ENCODE assay signal across 15 cellular contexts in genomic region chr11:56521955-56522354, GRCh38. TPM values are rescaled to one million over a fixed set of nuclear protein-coding genes. Genes with fewer than 3 reads are reported as not detected.
DNase-seq lines count a peak whose midpoint lies in the region; ATAC-seq, FAIRE-seq and TF ChIP-seq lines count a peak whose summit lies in the region.
"Had no signal": no experiment of that assay in that cellular context is flagged by ENCODE, and none has a peak within 500 bp of the region (broad histone marks: within the 10 kb centered on the region; RNA-seq: fewer than 3 reads in every experiment).

No MANE protein-coding gene starts in this region.

- no peak for FAIRE-seq in D721Med (lab: Jason Lieb, UNC)
- FAIRE-seq: astrocyte had no signal

- no peak for ATAC-seq in T-cell (replicated peaks in 1 of 4)

- CTCF ChIA-PET in T-cell (lab: Charles Lee), result no interaction called here

- H3K36me3 Mint-ChIP-seq in HFFc6 (ENCODE audit: low read depth) (no peaks in the 10 kb centered on the region), T-cell (no peaks in the 10 kb centered on the region)
- no peaks in the 10 kb centered on the region for H3K36me3 Mint-ChIP-seq in activated naive CD8-positive, alpha-beta T cell treated with anti-CD3 and anti-CD28 coated beads for 36 hours
- H3K36me3 Mint-ChIP-seq: activated CD4-positive, alpha-beta memory T cell treated with anti-CD3 and anti-CD28 coated beads for 36 hours had no signal

- H3K27ac Mint-ChIP-seq in HFFc6 (no peak overlapping the region), T-cell (no peak overlapping the region)
- H3K27ac Mint-ChIP-seq in activated naive CD8-positive, alpha-beta T cell treated with anti-CD3 and anti-CD28 coated beads for 36 hours, result no peak overlapping the region
- H3K27ac Mint-ChIP-seq: activated CD4-positive, alpha-beta memory T cell treated with anti-CD3 and anti-CD28 coated beads for 36 hours; activated T-helper 2 cell treated with anti-CD3 and anti-CD28 coated beads, Interferon-gamma antibody, Interleukin-2, Interleukin-4, amounts not matched to agents 10 μg/mL and 5 μg/mL and 100 μg/mL, durations not matched to agents 14 hours and 24 hours and 36 hours had no signal

- POLR2A ChIA-PET in T-cell (lab: Charles Lee), result no interaction called here

- DNase-seq in D721Med (ENCODE audit: insufficient read length, low spot score) (no peak), HFFc6 (no peak), OCI-M1 (lab: John Stamatoyannopoulos, UW) (peak; percentile 32), iPS-NIHi7 (ENCODE audit: extremely low spot score) (peak; percentile 23), T-cell (no peak), inferior parietal cortex (ENCODE audit: extremely low spot score) (no peak)
- DNase-seq in activated naive CD8-positive, alpha-beta T cell treated with anti-CD3 and anti-CD28 coated beads for 36 hours, result no peak
- DNase-seq: activated CD4-positive, alpha-beta memory T cell treated with anti-CD3 and anti-CD28 coated beads for 36 hours; NCI-H187 treated with DMSO at 0.1 percent for 48 hours; PC-9; stomach; T-helper 9 cell had no signal

- H3K9me3 Mint-ChIP-seq in HFFc6, result peaks cover 28% of the 10 kb centered on the region
- H3K9me3 Mint-ChIP-seq in T-cell, result peaks cover 16 to 19% (median 17%) of the 10 kb centered on the region in 3 donors
- H3K9me3 Mint-ChIP-seq in activated naive CD8-positive, alpha-beta T cell treated with anti-CD3 and anti-CD28 coated beads for 36 hours, result peaks cover 3% of the 10 kb centered on the region

- TF ChIP-seq CTCF in D721Med (IDR thresholded peaks at IDR 0.05; ENCODE audit: insufficient read depth, missing control alignments) (peak; percentile 16), HFFc6 (IDR thresholded peaks at IDR 0.05) (peak; percentile 37; the same call in 1 of the 2 replicates)

- H3K4me3 Mint-ChIP-seq in HFFc6 (no peak overlapping the region), T-cell (no peak overlapping the region)
- H3K4me3 Mint-ChIP-seq in activated naive CD8-positive, alpha-beta T cell treated with anti-CD3 and anti-CD28 coated beads for 36 hours, result no peak overlapping the region
- H3K4me3 Mint-ChIP-seq: activated CD4-positive, alpha-beta memory T cell treated with anti-CD3 and anti-CD28 coated beads for 36 hours had no signal

- H3K4me1 Mint-ChIP-seq in HFFc6 (ENCODE audit: low read depth) (no peaks in the 10 kb centered on the region), T-cell (no peaks in the 10 kb centered on the region)
- no peaks in the 10 kb centered on the region for H3K4me1 Mint-ChIP-seq in activated naive CD8-positive, alpha-beta T cell treated with anti-CD3 and anti-CD28 coated beads for 36 hours

- H3K27me3 Mint-ChIP-seq in HFFc6 (ENCODE audit: insufficient read depth) (no peaks in the 10 kb centered on the region; the same call in 1 of the 2 replicates), T-cell (no peaks in the 10 kb centered on the region)
- H3K27me3 Mint-ChIP-seq in activated naive CD8-positive, alpha-beta T cell treated with anti-CD3 and anti-CD28 coated beads for 36 hours, result no peaks in the 10 kb centered on the region
- H3K27me3 Mint-ChIP-seq: activated CD4-positive, alpha-beta memory T cell treated with anti-CD3 and anti-CD28 coated beads for 36 hours had no signal

RNA-seq across cellular contexts. Expression of gene OR5M11, which starts 21.1 kb away (rescaled TPM):
- total RNA-seq in HFFc6 (2021; fragmentation: NEBNext Ultra II Directional; extraction: Animal tissue kit (Norgen Biotek cat#: 25700)), result not detected
- total RNA-seq in T-cell, result not detected
- total RNA-seq in activated naive CD8-positive, alpha-beta T cell treated with anti-CD3 and anti-CD28 coated beads for 36 hours, result not detected
- total RNA-seq: activated CD4-positive, alpha-beta memory T cell treated with anti-CD3 and anti-CD28 coated beads for 36 hours; activated T-helper 2 cell treated with anti-CD3 and anti-CD28 coated beads, Interferon-gamma antibody, Interleukin-2, Interleukin-4, amounts not matched to agents 10 μg/mL and 5 μg/mL and 100 μg/mL, durations not matched to agents 14 hours and 24 hours and 36 hours; astrocyte; omental fat pad; PC-9; stomach had no signal

RNA-seq across cellular contexts. Expression of gene OR5M8, which starts 30.8 kb away (rescaled TPM):
- total RNA-seq in HFFc6 (2021; fragmentation: NEBNext Ultra II Directional; extraction: Animal tissue kit (Norgen Biotek cat#: 25700)), result not detected
- not detected for total RNA-seq in T-cell
- not detected for total RNA-seq in activated naive CD8-positive, alpha-beta T cell treated with anti-CD3 and anti-CD28 coated beads for 36 hours
- total RNA-seq: activated CD4-positive, alpha-beta memory T cell treated with anti-CD3 and anti-CD28 coated beads for 36 hours; activated T-helper 2 cell treated with anti-CD3 and anti-CD28 coated beads, Interferon-gamma antibody, Interleukin-2, Interleukin-4, amounts not matched to agents 10 μg/mL and 5 μg/mL and 100 μg/mL, durations not matched to agents 14 hours and 24 hours and 36 hours; astrocyte; omental fat pad; PC-9; stomach had no signal

RNA-seq across cellular contexts. Expression of gene OR5M3, which starts 48.8 kb away (rescaled TPM):
- total RNA-seq in HFFc6 (2021; fragmentation: NEBNext Ultra II Directional; extraction: Animal tissue kit (Norgen Biotek cat#: 25700)), result not detected
- total RNA-seq in T-cell, result not detected
- not detected for total RNA-seq in activated naive CD8-positive, alpha-beta T cell treated with anti-CD3 and anti-CD28 coated beads for 36 hours
- total RNA-seq: activated CD4-positive, alpha-beta memory T cell treated with anti-CD3 and anti-CD28 coated beads for 36 hours; activated T-helper 2 cell treated with anti-CD3 and anti-CD28 coated beads, Interferon-gamma antibody, Interleukin-2, Interleukin-4, amounts not matched to agents 10 μg/mL and 5 μg/mL and 100 μg/mL, durations not matched to agents 14 hours and 24 hours and 36 hours; astrocyte; omental fat pad; PC-9; stomach had no signal

RNA-seq across cellular contexts. Expression of gene OR5M10, which starts 55.6 kb away (rescaled TPM):
- not detected for total RNA-seq in HFFc6 (2021; fragmentation: NEBNext Ultra II Directional; extraction: Animal tissue kit (Norgen Biotek cat#: 25700))
- not detected for total RNA-seq in T-cell
- not detected for total RNA-seq in activated naive CD8-positive, alpha-beta T cell treated with anti-CD3 and anti-CD28 coated beads for 36 hours
- total RNA-seq: activated CD4-positive, alpha-beta memory T cell treated with anti-CD3 and anti-CD28 coated beads for 36 hours; activated T-helper 2 cell treated with anti-CD3 and anti-CD28 coated beads, Interferon-gamma antibody, Interleukin-2, Interleukin-4, amounts not matched to agents 10 μg/mL and 5 μg/mL and 100 μg/mL, durations not matched to agents 14 hours and 24 hours and 36 hours; astrocyte; omental fat pad; PC-9; stomach had no signal

Comparison
In these comparisons a context has a peak if more than half of its experiments do, and no peak if none do; other contexts are left out.
1. DNase-seq: peak in OCI-M1 (single experiment) and iPS-NIHi7 (single experiment); none in D721Med (single experiment), HFFc6 (single experiment), T-cell (0 of 34), inferior parietal cortex (single experiment) and activated naive CD8-positive, alpha-beta T cell treated with anti-CD3 and anti-CD28 coated beads for 36 hours (single experiment).